In the genomic region with DNA sequence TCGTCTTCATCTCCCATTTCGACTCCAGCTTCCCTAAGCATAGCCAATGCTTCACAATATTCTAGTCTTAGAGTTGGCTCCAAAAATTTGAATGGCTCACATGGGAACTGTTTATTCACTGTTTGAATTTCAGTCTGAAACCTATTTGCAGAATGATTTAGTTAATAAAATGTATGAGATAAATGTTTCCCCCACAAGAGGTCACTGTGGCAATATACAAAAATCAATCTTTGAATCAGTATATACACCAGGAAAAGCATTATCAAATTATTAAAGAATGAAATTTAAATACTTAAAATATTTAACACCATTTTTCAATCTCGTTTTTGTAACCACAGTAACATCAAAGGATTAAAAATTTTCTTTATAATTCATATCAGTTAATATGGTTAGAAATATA, we compare ENCODE assay signal across 8 cellular contexts. TPM values are rescaled to one million over a fixed set of nuclear protein-coding genes. Genes with fewer than 3 reads are reported as not detected.
DNase-seq lines count a peak whose midpoint lies in the region; ATAC-seq and TF ChIP-seq lines count a peak whose summit lies in the region.

No MANE protein-coding gene starts in this region.

- peak; percentile 71 for TF ChIP-seq CTCF in neural crest cell (conservative IDR thresholded peaks at IDR 0.05)

- intact Hi-C loops in activated T-helper 1 cell treated with anti-CD3 and anti-CD28 coated beads, Interleukin-12 subunit alpha, Interleukin-12 subunit beta, Interleukin-2, Interleukin-4 antibody, amounts not matched to agents 30 ng/mL and 10 ng/mL and 1 ng/mL, durations not matched to agents 14 hours and 24 hours and 36 hours (cut with micrococcal nuclease), result loop anchor here (1.0 kb wide), 6 partner anchors 67 to 507 kb away; a partner anchor contains a TSS

- H3K4me1 Mint-ChIP-seq in neural crest cell, result no peaks in the 10 kb centered on the region
- H3K4me1 Mint-ChIP-seq in activated T-helper 1 cell treated with anti-CD3 and anti-CD28 coated beads, Interleukin-12 subunit alpha, Interleukin-12 subunit beta, Interleukin-2, Interleukin-4 antibody, amounts not matched to agents 30 ng/mL and 10 ng/mL and 1 ng/mL, durations not matched to agents 14 hours and 24 hours and 36 hours (ENCODE audit: low read depth), result peaks cover 15% of the 10 kb centered on the region
- H3K4me1 Mint-ChIP-seq in activated naive CD8-positive, alpha-beta T cell treated with anti-CD3 and anti-CD28 coated beads, Interleukin-2, amount 50 U/mL, for 24 hours, result peaks cover 6% of the 10 kb centered on the region

- H3K4me1 ChIP-seq in NT2/D1 (ENCODE audit: insufficient read depth, insufficient read length), result no peaks in the 10 kb centered on the region

- H3K36me3 ChIP-seq in NT2/D1 (ENCODE audit: insufficient read depth, insufficient read length, low read length), result peaks cover 36% of the 10 kb centered on the region

- no peak overlapping the region for H3K4me3 ChIP-seq in NT2/D1 (ENCODE audit: insufficient read length, low read depth)

- H3K4me3 Mint-ChIP-seq in neural crest cell, result no peak overlapping the region
- no peak overlapping the region for H3K4me3 Mint-ChIP-seq in activated T-helper 1 cell treated with anti-CD3 and anti-CD28 coated beads, Interleukin-12 subunit alpha, Interleukin-12 subunit beta, Interleukin-2, Interleukin-4 antibody, amounts not matched to agents 30 ng/mL and 10 ng/mL and 1 ng/mL, durations not matched to agents 14 hours and 24 hours and 36 hours
- no peak overlapping the region for H3K4me3 Mint-ChIP-seq in activated naive CD8-positive, alpha-beta T cell treated with anti-CD3 and anti-CD28 coated beads, Interleukin-2, amount 50 U/mL, for 24 hours

- H3K9ac ChIP-seq in NT2/D1 (ENCODE audit: insufficient read length, low read depth), result no peak overlapping the region

- H3K27me3 ChIP-seq in NT2/D1 (ENCODE audit: insufficient read depth, insufficient read length), result no peaks in the 10 kb centered on the region

- no peaks in the 10 kb centered on the region for H3K27me3 Mint-ChIP-seq in neural crest cell (ENCODE audit: low read depth)
- H3K27me3 Mint-ChIP-seq in activated T-helper 1 cell treated with anti-CD3 and anti-CD28 coated beads, Interleukin-12 subunit alpha, Interleukin-12 subunit beta, Interleukin-2, Interleukin-4 antibody, amounts not matched to agents 30 ng/mL and 10 ng/mL and 1 ng/mL, durations not matched to agents 14 hours and 24 hours and 36 hours (ENCODE audit: insufficient read depth), result no peaks in the 10 kb centered on the region
- H3K27me3 Mint-ChIP-seq in activated naive CD8-positive, alpha-beta T cell treated with anti-CD3 and anti-CD28 coated beads, Interleukin-2, amount 50 U/mL, for 24 hours, result no peaks in the 10 kb centered on the region

- H3K36me3 Mint-ChIP-seq in neural crest cell (ENCODE audit: low read depth), result no peaks in the 10 kb centered on the region
- H3K36me3 Mint-ChIP-seq in activated T-helper 1 cell treated with anti-CD3 and anti-CD28 coated beads, Interleukin-12 subunit alpha, Interleukin-12 subunit beta, Interleukin-2, Interleukin-4 antibody, amounts not matched to agents 30 ng/mL and 10 ng/mL and 1 ng/mL, durations not matched to agents 14 hours and 24 hours and 36 hours (ENCODE audit: low read depth), result peaks cover 19% of the 10 kb centered on the region
- H3K36me3 Mint-ChIP-seq in activated naive CD8-positive, alpha-beta T cell treated with anti-CD3 and anti-CD28 coated beads, Interleukin-2, amount 50 U/mL, for 24 hours (ENCODE audit: low read depth), result peaks cover 16% of the 10 kb centered on the region

- DNase-seq in Ammon's horn (ENCODE audit: low spot score) (peak; percentile 56), NT2/D1 (ENCODE audit: low read depth, low spot score) (peak; percentile 16), dermis blood vessel endothelial cell (peak; percentile 72), neural crest cell (ENCODE audit: low read depth, low spot score) (no peak)
- DNase-seq in activated T-helper 1 cell treated with anti-CD3 and anti-CD28 coated beads, Interleukin-12 subunit alpha, Interleukin-12 subunit beta, Interleukin-2, Interleukin-4 antibody, amounts not matched to agents 30 ng/mL and 10 ng/mL and 1 ng/mL, durations not matched to agents 14 hours and 24 hours and 36 hours (ENCODE audit: low spot score), result no peak
- DNase-seq in activated naive CD8-positive, alpha-beta T cell treated with anti-CD3 and anti-CD28 coated beads, Interleukin-2, amount 50 U/mL, for 24 hours, result no peak

- peak; percentile 48 for ATAC-seq in GM21723 (IDR thresholded peaks at IDR 0.05; ENCODE audit: unreplicated experiment)
- ATAC-seq in activated naive CD8-positive, alpha-beta T cell treated with anti-CD3 and anti-CD28 coated beads, Interleukin-2, amount 50 U/mL, for 24 hours, result no peak
- ATAC-seq in GM18520 (IDR thresholded peaks at IDR 0.05; ENCODE audit: unreplicated experiment), result no peak

- H3K9me3 Mint-ChIP-seq in neural crest cell, result no peaks in the 10 kb centered on the region
- H3K9me3 Mint-ChIP-seq in activated T-helper 1 cell treated with anti-CD3 and anti-CD28 coated beads, Interleukin-12 subunit alpha, Interleukin-12 subunit beta, Interleukin-2, Interleukin-4 antibody, amounts not matched to agents 30 ng/mL and 10 ng/mL and 1 ng/mL, durations not matched to agents 14 hours and 24 hours and 36 hours, result no peaks in the 10 kb centered on the region
- no peaks in the 10 kb centered on the region for H3K9me3 Mint-ChIP-seq in activated naive CD8-positive, alpha-beta T cell treated with anti-CD3 and anti-CD28 coated beads, Interleukin-2, amount 50 U/mL, for 24 hours

- H3K9me3 ChIP-seq in NT2/D1 (ENCODE audit: insufficient read depth, low read length), result no peaks in the 10 kb centered on the region

- no peak overlapping the region for H3K27ac Mint-ChIP-seq in neural crest cell (ENCODE audit: unreplicated experiment)
- H3K27ac Mint-ChIP-seq in activated T-helper 1 cell treated with anti-CD3 and anti-CD28 coated beads, Interleukin-12 subunit alpha, Interleukin-12 subunit beta, Interleukin-2, Interleukin-4 antibody, amounts not matched to agents 30 ng/mL and 10 ng/mL and 1 ng/mL, durations not matched to agents 14 hours and 24 hours and 36 hours, result no peak overlapping the region
- no peak overlapping the region for H3K27ac Mint-ChIP-seq in activated naive CD8-positive, alpha-beta T cell treated with anti-CD3 and anti-CD28 coated beads, Interleukin-2, amount 50 U/mL, for 24 hours

RNA-seq across cellular contexts. Expression of a gene that starts 40.0 kb away (rescaled TPM):
- 15.5 and 46.5 TPM in 2 replicates for total RNA-seq in dermis blood vessel endothelial cell
- 118 and 125 TPM in 2 replicates for total RNA-seq in neural crest cell
- 176 and 177 TPM in 2 replicates for total RNA-seq in activated T-helper 1 cell treated with anti-CD3 and anti-CD28 coated beads, Interleukin-12 subunit alpha, Interleukin-12 subunit beta, Interleukin-2, Interleukin-4 antibody, amounts not matched to agents 30 ng/mL and 10 ng/mL and 1 ng/mL, durations not matched to agents 14 hours and 24 hours and 36 hours

Comparison
In these comparisons a context has a peak if more than half of its experiments do, and no peak if none do; other contexts are left out.
1. DNase-seq: peak in Ammon's horn (single experiment), NT2/D1 (single experiment) and dermis blood vessel endothelial cell (single experiment); none in neural crest cell (single experiment), activated T-helper 1 cell treated with anti-CD3 and anti-CD28 coated beads, Interleukin-12 subunit alpha, Interleukin-12 subunit beta, Interleukin-2, Interleukin-4 antibody, amounts not matched to agents 30 ng/mL and 10 ng/mL and 1 ng/mL, durations not matched to agents 14 hours and 24 hours and 36 hours (single experiment) and activated naive CD8-positive, alpha-beta T cell treated with anti-CD3 and anti-CD28 coated beads, Interleukin-2, amount 50 U/mL, for 24 hours (single experiment).